Comparison of ENCODE assay signal across 8 cellular contexts in the genomic region with DNA sequence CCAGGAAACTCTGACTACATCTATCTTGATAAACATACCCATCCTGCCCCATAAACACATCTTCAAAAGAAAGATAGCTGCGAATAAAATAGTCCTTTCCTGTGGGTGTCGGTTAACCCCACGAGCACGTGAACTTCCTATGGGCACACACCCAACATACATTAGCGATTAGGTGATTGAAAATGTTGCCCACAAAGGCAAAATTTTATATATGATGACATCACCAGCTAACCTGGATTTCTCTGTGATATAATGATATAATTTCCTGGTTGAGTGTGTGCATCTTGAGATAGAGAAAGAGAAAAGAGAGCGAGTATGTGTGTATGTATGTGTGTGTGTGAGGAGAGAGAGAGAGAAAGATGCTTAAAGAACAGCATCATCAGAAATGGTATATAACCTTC.
DNase-seq lines count a peak whose midpoint lies in the region; ATAC-seq and TF ChIP-seq lines count a peak whose summit lies in the region.

No MANE protein-coding gene starts in this region.

- ATAC-seq in stimulated activated naive CD8-positive, alpha-beta T cell treated with anti-CD3 and anti-CD28 coated beads, Interleukin-15, Interleukin-2, amounts not matched to agents 100 U/mL and 50 U/mL, for 24 hours = peak; percentile 13
- no peak for ATAC-seq in HG03139 (IDR thresholded peaks at IDR 0.05; ENCODE audit: unreplicated experiment)

- H3K36me3 ChIP-seq in OCI-LY3 (replicated peaks; ENCODE audit: low read depth, low read length) = peaks cover 3% of the 10 kb centered on the region
- no peaks in the 10 kb centered on the region for H3K36me3 ChIP-seq in kidney epithelial cell (ENCODE audit: control insufficient read depth, insufficient read depth, low read length)

- peaks cover 70% of the 10 kb centered on the region for H3K79me2 ChIP-seq in OCI-LY3 (ENCODE audit: low read length)

- DNase-seq in GDM1 (lab: John Stamatoyannopoulos, UW) (peak; percentile 34), HEK293T (ENCODE audit: extremely low spot score) (no peak), activated T-helper 1 cell treated with Interleukin-2 at 50 U/mL for 16 hours (ENCODE audit: low read depth) (peak; percentile 22), kidney epithelial cell (ENCODE audit: low read depth) (no peak), NCI-H1694 (lab: John Stamatoyannopoulos, UW) (no peak)
- DNase-seq in stimulated activated naive CD8-positive, alpha-beta T cell treated with anti-CD3 and anti-CD28 coated beads, Interleukin-15, Interleukin-2, amounts not matched to agents 100 U/mL and 50 U/mL, for 24 hours = peak; percentile 48

- H3K9ac ChIP-seq in OCI-LY3 (ENCODE audit: low read length) = peak overlapping the region; percentile 65

- no peaks in the 10 kb centered on the region for H4K20me1 ChIP-seq in OCI-LY3 (ENCODE audit: insufficient read depth, low read length)

- CTCF ChIA-PET in HEK293T (lab: Yijun Ruan, JAX) = no interaction called here

- H3K9me3 ChIP-seq in OCI-LY3 (ENCODE audit: insufficient read depth, low read length) = no peaks in the 10 kb centered on the region

- H3K4me3 ChIP-seq in OCI-LY3 (ENCODE audit: low read length) (peak overlapping the region; percentile 80), kidney epithelial cell (ENCODE audit: low read depth, low read length) (peak overlapping the region; percentile 94)

- H3K27me3 ChIP-seq in OCI-LY3 (ENCODE audit: low read depth, low read length) (no peaks in the 10 kb centered on the region), kidney epithelial cell (ENCODE audit: control insufficient read depth, insufficient read depth, low read length) (no peaks in the 10 kb centered on the region)

- peak overlapping the region; percentile 15; the same call in 1 of the 2 replicates for H2AFZ ChIP-seq in OCI-LY3 (ENCODE audit: low read depth, low read length)

- peak overlapping the region; percentile 65 for H3K27ac ChIP-seq in OCI-LY3 (ENCODE audit: low read length)

- H3K4me1 ChIP-seq in OCI-LY3 (ENCODE audit: low read length) = peaks cover 50% of the 10 kb centered on the region

- TF ChIP-seq CTCF in OCI-LY3 (IDR thresholded peaks at IDR 0.05; ENCODE audit: low read depth, low read length) (no peak), kidney epithelial cell (IDR thresholded peaks at IDR 0.05; ENCODE audit: insufficient read depth, low read length, poor library complexity, severe bottlenecking) (no peak)

- POLR2A ChIA-PET in HEK293T (lab: Yijun Ruan, JAX) = interaction anchor here (0.8 kb wide), 1 partner anchor 9 kb away, joined by 5 read pairs; no protein-coding TSS in a partner anchor

- peak overlapping the region; percentile 89 for H3K4me2 ChIP-seq in OCI-LY3 (ENCODE audit: low read length)

TF ChIP-seq in HEK293T, 16 proteins besides CTCF, POLR2A, EP300 and RAD21:
- TF ChIP-seq, protein P1, sequence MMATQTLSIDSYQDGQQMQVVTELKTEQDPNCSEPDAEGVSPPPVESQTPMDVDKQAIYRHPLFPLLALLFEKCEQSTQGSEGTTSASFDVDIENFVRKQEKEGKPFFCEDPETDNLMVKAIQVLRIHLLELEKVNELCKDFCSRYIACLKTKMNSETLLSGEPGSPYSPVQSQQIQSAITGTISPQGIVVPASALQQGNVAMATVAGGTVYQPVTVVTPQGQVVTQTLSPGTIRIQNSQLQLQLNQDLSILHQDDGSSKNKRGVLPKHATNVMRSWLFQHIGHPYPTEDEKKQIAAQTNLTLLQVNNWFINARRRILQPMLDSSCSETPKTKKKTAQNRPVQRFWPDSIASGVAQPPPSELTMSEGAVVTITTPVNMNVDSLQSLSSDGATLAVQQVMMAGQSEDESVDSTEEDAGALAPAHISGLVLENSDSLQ (IDR thresholded peaks at IDR 0.05) = no peak
- peak; percentile 63 for TF ChIP-seq L3MBTL2 (conservative IDR thresholded peaks at IDR 0.05)
TF ChIP-seq in HEK293T: peak in this region for 1.

Comparison
In these comparisons a context has a peak if more than half of its experiments do, and no peak if none do; other contexts are left out.
1. DNase-seq: peak in GDM1 (single experiment), activated T-helper 1 cell treated with Interleukin-2 at 50 U/mL for 16 hours (single experiment) and stimulated activated naive CD8-positive, alpha-beta T cell treated with anti-CD3 and anti-CD28 coated beads, Interleukin-15, Interleukin-2, amounts not matched to agents 100 U/mL and 50 U/mL, for 24 hours (single experiment); none in HEK293T (single experiment), kidney epithelial cell (single experiment) and NCI-H1694 (single experiment).